Comparison of ENCODE assay signal across 14 cellular contexts in the genomic region with DNA sequence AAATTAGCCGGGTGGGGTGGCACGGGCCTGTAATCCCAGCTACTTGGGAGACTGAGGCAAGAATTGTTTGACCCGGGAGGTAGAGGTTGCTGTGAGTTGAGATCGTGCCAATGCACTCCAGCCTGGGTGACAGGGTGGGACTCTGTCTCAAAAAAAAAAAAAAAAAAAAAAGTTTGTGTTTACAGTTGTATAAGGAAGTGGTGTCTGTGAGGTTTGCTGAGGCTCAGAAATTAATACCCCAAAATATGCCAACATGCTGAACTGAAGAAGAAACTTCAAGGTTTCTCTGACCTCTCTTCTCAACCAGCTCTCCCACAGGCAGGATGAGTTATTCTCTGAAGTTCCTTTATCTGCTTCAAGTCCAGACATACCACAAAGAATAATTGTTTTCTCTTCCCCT. TPM values are rescaled to one million over a fixed set of nuclear protein-coding genes. Genes with fewer than 3 reads are reported as not detected.
DNase-seq lines count a peak whose midpoint lies in the region; ATAC-seq and TF ChIP-seq lines count a peak whose summit lies in the region.
"Had no signal": no experiment of that assay in that cellular context is flagged by ENCODE, and none has a peak within 500 bp of the region (broad histone marks: within the 10 kb centered on the region; RNA-seq: fewer than 3 reads in every experiment).

No MANE protein-coding gene starts in this region.

- no peaks in the 10 kb centered on the region for H3K9me3 ChIP-seq in T-helper 17 cell (ENCODE audit: control insufficient read depth, low read length, poor library complexity, severe bottlenecking)
- H3K9me3 ChIP-seq in esophagus muscularis mucosa = no peaks in the 10 kb centered on the region
- H3K9me3 ChIP-seq in psoas muscle = no peaks in the 10 kb centered on the region

- H3K27ac Mint-ChIP-seq in T-helper 17 cell = peak overlapping the region; percentile 34

- H3K4me3 Mint-ChIP-seq in T-helper 17 cell = no peak overlapping the region
- H3K4me3 Mint-ChIP-seq: activated T-helper 17 cell treated with anti-CD3 and anti-CD28 coated beads, Interleukin-2, amount 50 U/mL, for 72 hours had no signal

- ATAC-seq in T-helper 17 cell (no peak), HG03139 (IDR thresholded peaks at IDR 0.05; ENCODE audit: unreplicated experiment) (no peak), psoas muscle (no peak)
- ATAC-seq: activated T-helper 17 cell treated with anti-CD3 and anti-CD28 coated beads, Interleukin-2, amount 50 U/mL, for 72 hours; HCT116 had no signal

- DNase-seq in T-helper 17 cell (no peak), esophagus muscularis mucosa (ENCODE audit: extremely low spot score) (no peak), psoas muscle (no peak)
- no peak for DNase-seq in stimulated activated CD4-positive, alpha-beta T cell treated with anti-CD3 and anti-CD28 coated beads, Interleukin-2, amount 100 ng/mL, for 24 hours
- DNase-seq in NK-92 treated with Interleukin-12 subunit alpha and Interleukin-12 subunit beta, amount 100 ng/mL, for 24 hours (lab: John Stamatoyannopoulos, UW) = no peak
- DNase-seq: amniotic stem cell, NCI-H1105, posterior cingulate gyrus had no signal

- H3K4me1 ChIP-seq in esophagus muscularis mucosa (peaks cover 17 to 26% (median 20%) of the 10 kb centered on the region in 4 donors), rectal smooth muscle tissue (ENCODE audit: control insufficient read depth, insufficient read depth, low read length) (peaks cover 9% of the 10 kb centered on the region), psoas muscle (peaks cover 28% of the 10 kb centered on the region)

- H3K36me3 ChIP-seq in esophagus muscularis mucosa = no peaks in the 10 kb centered on the region
- H3K36me3 ChIP-seq in rectal smooth muscle tissue (ENCODE audit: control insufficient read depth, insufficient read depth, low read length) = no peaks in the 10 kb centered on the region
- H3K36me3 ChIP-seq in psoas muscle (ENCODE audit: insufficient read depth in 1 of 2, low read depth in 1 of 2) = no peaks in the 10 kb centered on the region

- no peaks in the 10 kb centered on the region for H3K27me3 ChIP-seq in esophagus muscularis mucosa
- H3K27me3 ChIP-seq in rectal smooth muscle tissue (ENCODE audit: control insufficient read depth, insufficient read depth, low read length) = no peaks in the 10 kb centered on the region
- no peaks in the 10 kb centered on the region for H3K27me3 ChIP-seq in psoas muscle (ENCODE audit: insufficient read depth in 3 of 3, low read length in 2 of 3)

- no peaks in the 10 kb centered on the region for H3K27me3 Mint-ChIP-seq in T-helper 17 cell
- H3K27me3 Mint-ChIP-seq: activated T-helper 17 cell treated with anti-CD3 and anti-CD28 coated beads, Interleukin-2, amount 50 U/mL, for 72 hours had no signal

- WGBS in esophagus muscularis mucosa = 86% methylated on average over 4 of the region's 4 CpGs
- 84 to 93% (median 88%) methylated on average over 4 of the region's 4 CpGs for WGBS in psoas muscle, 3 donors

- TF ChIP-seq EP300 in esophagus muscularis mucosa (IDR thresholded peaks at IDR 0.05) = no peak

- peaks cover 10% of the 10 kb centered on the region for H3K4me1 Mint-ChIP-seq in T-helper 17 cell

- TF ChIP-seq POLR2A in esophagus muscularis mucosa (IDR thresholded peaks at IDR 0.05; ENCODE audit: low read depth) = no peak

- H3K36me3 Mint-ChIP-seq in T-helper 17 cell (ENCODE audit: low read depth) = no peaks in the 10 kb centered on the region

- TF ChIP-seq CTCF in C4-2B (conservative IDR thresholded peaks at IDR 0.05) = no peak
- no peak for TF ChIP-seq CTCF in esophagus muscularis mucosa (IDR thresholded peaks at IDR 0.05)
- TF ChIP-seq CTCF in psoas muscle (IDR thresholded peaks at IDR 0.05) = no peak

- H3K4me3 ChIP-seq in esophagus muscularis mucosa (no peak overlapping the region), rectal smooth muscle tissue (ENCODE audit: low read length) (no peak overlapping the region), psoas muscle (no peak overlapping the region)

- no peak overlapping the region for H3K9ac ChIP-seq in rectal smooth muscle tissue (ENCODE audit: low read length)
- H3K9ac ChIP-seq: KMS-11 had no signal

- H3K27ac ChIP-seq in C4-2B (peak overlapping the region; percentile 56), esophagus muscularis mucosa (replicated peaks in 1 of 4) (peak overlapping the region; percentile 58 to 77 (median 70)), rectal smooth muscle tissue (ENCODE audit: low read depth, low read length) (peak overlapping the region; percentile 7), psoas muscle (no peak overlapping the region)
- H3K27ac ChIP-seq: KMS-11 had no signal

- intact Hi-C loops in esophagus muscularis mucosa (cut with DNase I) = no loop called here
- intact Hi-C loops in psoas muscle (cut with DNase I) = no loop called here

RNA-seq across cellular contexts. Expression of a gene that starts 17.7 kb away (rescaled TPM):
- total RNA-seq in T-helper 17 cell (1 to 10 TPM; 1.3 to 3.7 TPM), esophagus muscularis mucosa (1 to 10 TPM in 1 of 4 donors, under 1 TPM in 2, not detected in 1; 0.39 to 1.1 (median 0.42) TPM), psoas muscle (under 1 TPM in 3 of 4 donors, not detected in 1; 0.17 to 0.27 (median 0.25) TPM)
- 1 to 10 TPM in 1 of 3 donors, under 1 TPM in 2; 0.15 to 1.0 (median 0.19) TPM for polyA plus RNA-seq in psoas muscle

RNA-seq across cellular contexts. Expression of a gene that starts 36.9 kb away (rescaled TPM):
- total RNA-seq in T-helper 17 cell = 100 to 1,000 TPM; 448 to 472 TPM
- 10 to 100 TPM; 68.5 to 91.5 (median 84.9) TPM for total RNA-seq in esophagus muscularis mucosa
- 10 to 100 TPM; 40.5 to 57.5 (median 50.5) TPM for total RNA-seq in psoas muscle
- polyA plus RNA-seq in psoas muscle = 10 to 100 TPM; 65.6 to 84.8 (median 78.3) TPM

RNA-seq across cellular contexts. Expression of a gene that starts 44.0 kb away (rescaled TPM):
- total RNA-seq in T-helper 17 cell (100 to 1,000 TPM; 195 to 196 TPM), esophagus muscularis mucosa (100 to 1,000 TPM; 109 to 136 (median 123) TPM), psoas muscle (100 to 1,000 TPM in 2 of 4 donors, 10 to 100 TPM in 2; 75.4 to 121 (median 95.6) TPM)
- polyA plus RNA-seq in psoas muscle = 100 to 1,000 TPM in 2 of 3 donors, 10 to 100 TPM in 1; 99.9 to 126 (median 125) TPM

RNA-seq across cellular contexts. Expression of a gene that starts 45.9 kb away (rescaled TPM):
- 10 to 100 TPM; 82.3 to 83.9 TPM for total RNA-seq in T-helper 17 cell
- total RNA-seq in esophagus muscularis mucosa = 10 to 100 TPM in 3 of 4 donors, 1 to 10 TPM in 1; 8.0 to 17.6 (median 13.2) TPM
- 1 to 10 TPM; 1.9 to 4.3 (median 2.2) TPM for total RNA-seq in psoas muscle
- polyA plus RNA-seq in psoas muscle = 1 to 10 TPM in 2 of 3 donors, under 1 TPM in 1; 0.70 to 2.2 (median 1.5) TPM

RNA-seq across cellular contexts. Expression of a gene that starts 51.2 kb away (rescaled TPM):
- total RNA-seq in T-helper 17 cell = 10 to 100 TPM; 34.5 to 49.0 TPM
- total RNA-seq in esophagus muscularis mucosa = 10 to 100 TPM; 29.5 to 51.1 (median 40.9) TPM
- total RNA-seq in psoas muscle = 10 to 100 TPM; 22.2 to 36.4 (median 34.2) TPM
- 10 to 100 TPM; 39.3 to 76.8 (median 59.7) TPM for polyA plus RNA-seq in psoas muscle

Comparison
In these comparisons a context has a peak if more than half of its experiments do, and no peak if none do; other contexts are left out.
1. RNA of a gene that starts 36.9 kb away (total RNA-seq): 448 to 472 TPM in T-helper 17 cell; 68.5 to 91.5 TPM in esophagus muscularis mucosa and 40.5 to 57.5 TPM in psoas muscle; every median in the first group is over 4 times any median in the second.